11 cellular contexts compared by ENCODE assay signal in genomic region chr10:97689637-97690036, GRCh38. TPM values are rescaled to one million over a fixed set of nuclear protein-coding genes. Genes with fewer than 3 reads are reported as not detected.
A peak's percentile ranks its signal among the peaks of the same experiment; 100 is the strongest.
DNase-seq lines count a peak whose midpoint lies in the region; ATAC-seq and TF ChIP-seq lines count a peak whose summit lies in the region.
"Had no signal": no experiment of that assay in that cellular context is flagged by ENCODE, and none has a peak within 500 bp of the region (broad histone marks: within the 10 kb centered on the region; RNA-seq: fewer than 3 reads in every experiment).

No MANE protein-coding gene starts in this region.

- peaks cover 13% of the 10 kb centered on the region; the same call in 1 of the 2 replicates for H3K79me2 ChIP-seq in SK-N-SH (ENCODE audit: insufficient read depth)

- WGBS in SK-N-SH (ENCODE audit: low lambda C conversion rate) = 83% methylated on average over 5 of the region's 5 CpGs

- H3F3A ChIP-seq in SK-N-SH (replicated peaks; ENCODE audit: insufficient read depth) = peaks cover 20% of the 10 kb centered on the region

- H3K4me2 ChIP-seq in SK-N-SH = no peak overlapping the region

- H3K4me3 ChIP-seq in SK-N-SH (ENCODE audit: low read depth in 2 of 2, low read length in 1 of 2) = no peak overlapping the region
- H3K4me3 ChIP-seq in adipocyte (ENCODE audit: low read length) = no peak overlapping the region
- no peak overlapping the region for H3K4me3 ChIP-seq in vagina
- H3K4me3 ChIP-seq: heart left ventricle had no signal

- H3K27ac ChIP-seq in SK-N-SH (ENCODE audit: low read depth in 2 of 2, low read length in 1 of 2) (peak overlapping the region in 1 of 2 experiments; percentile 61; a peak in 1 of 4 replicates), vagina (peak overlapping the region; percentile 96)

- POLR2A ChIA-PET in SK-N-SH (lab: Yijun Ruan, JAX) = no interaction called here

- H4K20me1 ChIP-seq in SK-N-SH (ENCODE audit: insufficient read depth) = no peaks in the 10 kb centered on the region

- H3K36me3 ChIP-seq in SK-N-SH (replicated peaks in 1 of 2; ENCODE audit: control insufficient read depth in 1 of 2, insufficient read depth in 2 of 2, low read length in 1 of 2) (no peaks in the 10 kb centered on the region), adipocyte (ENCODE audit: control insufficient read depth, insufficient read depth, low read length, severe bottlenecking) (no peaks in the 10 kb centered on the region), vagina (no peaks in the 10 kb centered on the region)
- H3K36me3 ChIP-seq: heart left ventricle had no signal

- H3K27me3 ChIP-seq in SK-N-SH (ENCODE audit: insufficient read depth) (no peaks in the 10 kb centered on the region), adipocyte (replicated peaks; ENCODE audit: control insufficient read depth, insufficient read depth, low read length) (no peaks in the 10 kb centered on the region), vagina (no peaks in the 10 kb centered on the region)
- H3K27me3 ChIP-seq: heart left ventricle had no signal

- DNase-seq in SK-N-SH (no peak), adipocyte (ENCODE audit: low read depth) (peak; percentile 90), islet precursor cell (peak; percentile 68), vagina (ENCODE audit: extremely low spot score in 2 of 2) (no peak), nucleus accumbens (lab: John Stamatoyannopoulos, UW) (no peak), D341Med (ENCODE audit: low spot score) (no peak)
- DNase-seq: heart left ventricle, posterior cingulate gyrus had no signal

- CTCF ChIA-PET in SK-N-SH (lab: Yijun Ruan, JAX) = interaction anchor here (1.3 to 8.1 kb wide), 5 partner anchors 10 to 42 kb away, joined by 4 to 60 read pairs (median 42); no protein-coding TSS in a partner anchor

- no peak for ATAC-seq in SK-N-SH treated with all-trans-retinoic acid at 6 μM for 48 hours
- ATAC-seq in HG02759 (IDR thresholded peaks at IDR 0.05; ENCODE audit: unreplicated experiment) = no peak
- ATAC-seq: heart left ventricle, Panc1 had no signal

- peak overlapping the region; percentile 32; the same call in 1 of the 2 replicates for H2AFZ ChIP-seq in SK-N-SH (ENCODE audit: low read depth)

- peaks cover 16 to 27% of the 10 kb centered on the region in 2 experiments; a peak in 3 of 4 replicates for H3K4me1 ChIP-seq in SK-N-SH (ENCODE audit: control insufficient read depth in 1 of 2, insufficient read depth in 2 of 2, low read depth in 1 of 2, low read length in 1 of 2)
- peaks cover 42% of the 10 kb centered on the region for H3K4me1 ChIP-seq in adipocyte (ENCODE audit: control insufficient read depth, insufficient read depth, low read length)
- H3K4me1 ChIP-seq in vagina = peaks cover 51% of the 10 kb centered on the region

- TF ChIP-seq CTCF in SK-N-SH (IDR thresholded peaks at IDR 0.05) = no peak
- TF ChIP-seq CTCF in vagina (IDR thresholded peaks at IDR 0.05) = no peak

- no peak overlapping the region for H3K9ac ChIP-seq in SK-N-SH
- H3K9ac ChIP-seq in adipocyte (ENCODE audit: low read length) = no peak overlapping the region

- no peaks in the 10 kb centered on the region for H3K9me2 ChIP-seq in SK-N-SH

- intact Hi-C loops in vagina (cut with DNase I) = no loop called here

- H3K9me3 ChIP-seq in SK-N-SH (no peaks in the 10 kb centered on the region), adipocyte (ENCODE audit: control insufficient read depth, low read length) (no peaks in the 10 kb centered on the region), vagina (peaks cover 4% of the 10 kb centered on the region)

- TF ChIP-seq RAD21 in SK-N-SH (IDR thresholded peaks at IDR 0.05; ENCODE audit: low read length) = no peak

- TF ChIP-seq EP300 in SK-N-SH (IDR thresholded peaks at IDR 0.05; ENCODE audit: borderline replicate concordance in 1 of 2, low read depth in 1 of 2, low read length in 1 of 2) = no peak

- no peak for TF ChIP-seq POLR2A in vagina (IDR thresholded peaks at IDR 0.05)

TF ChIP-seq in SK-N-SH, 30 proteins besides CTCF, POLR2A, EP300 and RAD21 (continues in another document):
- TF ChIP-seq RXRA (IDR thresholded peaks at IDR 0.05; ENCODE audit: borderline replicate concordance, low read depth) (no peak), GATA2 (CRISPR knock-in tag; IDR thresholded peaks at IDR 0.05) (no peak), MXI1 (IDR thresholded peaks at IDR 0.05; ENCODE audit: low read depth, low read length) (no peak), YY1 (IDR thresholded peaks at IDR 0.05; ENCODE audit: low read depth) (no peak), PBX3 (IDR thresholded peaks at IDR 0.05) (no peak), USF2 (IDR thresholded peaks at IDR 0.05; ENCODE audit: borderline replicate concordance, low read depth, low read length) (no peak), NFIC (IDR thresholded peaks at IDR 0.05; ENCODE audit: borderline replicate concordance) (no peak), FOSL2 (IDR thresholded peaks at IDR 0.05; ENCODE audit: borderline replicate concordance, low read depth) (no peak; the same call in 1 of the 2 replicates)

TF ChIP-seq in SK-N-SH treated with all-trans-retinoic acid at 6 μM for 48 hours, 23 proteins besides CTCF, POLR2A, EP300 and RAD21:
- no peak for TF ChIP-seq RARB (CRISPR knock-in tag; IDR thresholded peaks at IDR 0.05)

RNA-seq across cellular contexts. Expression of gene AVPI1, which starts 2.6 kb away (rescaled TPM):
- polyA plus RNA-seq in SK-N-SH (2012; rRNA removed) = 6.3 and 7.0 TPM in 2 replicates
- polyA plus RNA-seq in SK-N-SH (2012; cell fraction: cytosol; rRNA removed) = 4.0 and 5.0 TPM in 2 replicates
- polyA plus RNA-seq in SK-N-SH (2012; cell fraction: nucleus; rRNA removed) = 5.3 and 6.3 TPM in 2 replicates
- total RNA-seq in vagina = 125 TPM

RNA-seq across cellular contexts. Expression of gene MARVELD1, which starts 23.9 kb away (rescaled TPM):
- 53.0 and 53.8 TPM in 2 replicates for polyA plus RNA-seq in SK-N-SH (2012; rRNA removed)
- 58.5 and 71.1 TPM in 2 replicates for polyA plus RNA-seq in SK-N-SH (2012; cell fraction: cytosol; rRNA removed)
- 47.6 and 49.7 TPM in 2 replicates for polyA plus RNA-seq in SK-N-SH (2012; cell fraction: nucleus; rRNA removed)
- 24.1 TPM for total RNA-seq in vagina

RNA-seq across cellular contexts. Expression of gene ZFYVE27, which starts 47.3 kb away (rescaled TPM):
- polyA plus RNA-seq in SK-N-SH (2012; rRNA removed) = 30.5 and 44.3 TPM in 2 replicates
- polyA plus RNA-seq in SK-N-SH (2012; cell fraction: cytosol; rRNA removed) = 15.5 and 22.6 TPM in 2 replicates
- 111 and 122 TPM in 2 replicates for polyA plus RNA-seq in SK-N-SH (2012; cell fraction: nucleus; rRNA removed)
- total RNA-seq in vagina = 28.0 TPM

RNA-seq across cellular contexts. Expression of gene PI4K2A, which starts 49.2 kb away (rescaled TPM):
- 23.8 and 31.4 TPM in 2 replicates for polyA plus RNA-seq in SK-N-SH (2012; rRNA removed)
- polyA plus RNA-seq in SK-N-SH (2012; cell fraction: cytosol; rRNA removed) = 18.2 and 23.3 TPM in 2 replicates
- 22.7 and 27.9 TPM in 2 replicates for polyA plus RNA-seq in SK-N-SH (2012; cell fraction: nucleus; rRNA removed)
- 17.7 TPM for total RNA-seq in vagina

RNA-seq across cellular contexts. Expression of gene MORN4, which starts 56.3 kb away (rescaled TPM):
- 31.4 and 31.7 TPM in 2 replicates for polyA plus RNA-seq in SK-N-SH (2012; rRNA removed)
- polyA plus RNA-seq in SK-N-SH (2012; cell fraction: cytosol; rRNA removed) = 32.9 and 36.8 TPM in 2 replicates
- polyA plus RNA-seq in SK-N-SH (2012; cell fraction: nucleus; rRNA removed) = 14.5 and 19.6 TPM in 2 replicates
- total RNA-seq in vagina = 1.7 TPM

Comparison
In these comparisons a context has a peak if more than half of its experiments do, and no peak if none do; other contexts are left out.
1. DNase-seq: peak in adipocyte (single experiment) and islet precursor cell (single experiment); none in SK-N-SH (single experiment), vagina (0 of 2), nucleus accumbens (0 of 56) and D341Med (single experiment).